Comparison of ENCODE assay signal across 14 cellular contexts in genomic region chr14:93049867-93050331, GRCh38.
DNase-seq lines count a peak whose midpoint lies in the region; ATAC-seq, FAIRE-seq and TF ChIP-seq lines count a peak whose summit lies in the region.
"Had no signal": no experiment of that assay in that cellular context is flagged by ENCODE, and none has a peak within 500 bp of the region (broad histone marks: within the 10 kb centered on the region; RNA-seq: fewer than 3 reads in every experiment).

No MANE protein-coding gene starts in this region.

- H3K27ac ChIP-seq in GM23338 (ENCODE audit: low read depth): no peak overlapping the region
- peak overlapping the region; percentile 4 to 38 for H3K27ac ChIP-seq in kidney (ENCODE audit: low read depth in 2 of 2, low read length in 2 of 2)
- peak overlapping the region in 3 of 4 donors; percentile 64 to 76 (median 71) for H3K27ac ChIP-seq in gastrocnemius medialis

- in situ Hi-C loops in gastrocnemius medialis (cut with MboI; ENCODE audit: low sequenced_read_pairs in 4 of 4): no loop called here

- H3K27ac Mint-ChIP-seq in GM23338: peak overlapping the region; percentile 97
- no peak overlapping the region for H3K27ac Mint-ChIP-seq in activated T-cell treated with anti-CD3 and anti-CD28 coated beads, Interleukin-2, amount 50 U/mL, for 72 hours

- H3K4me3 Mint-ChIP-seq in GM23338: no peak overlapping the region; the same call in 2 of the 3 replicates
- H3K4me3 Mint-ChIP-seq in activated T-cell treated with anti-CD3 and anti-CD28 coated beads, Interleukin-2, amount 50 U/mL, for 72 hours: no peak overlapping the region
- H3K4me3 Mint-ChIP-seq: CD8-positive, alpha-beta memory T cell had no signal

- H3K27me3 ChIP-seq in GM23338 (ENCODE audit: insufficient read depth) (no peaks in the 10 kb centered on the region), gastrocnemius medialis (no peaks in the 10 kb centered on the region)

- no peak for TF ChIP-seq POLR2A in gastrocnemius medialis (IDR thresholded peaks at IDR 0.05)

- H3K36me3 Mint-ChIP-seq in GM23338 (ENCODE audit: low read depth): peaks cover 23% of the 10 kb centered on the region; the same call in 2 of the 3 replicates
- H3K36me3 Mint-ChIP-seq in activated T-cell treated with anti-CD3 and anti-CD28 coated beads, Interleukin-2, amount 50 U/mL, for 72 hours (ENCODE audit: insufficient read depth in 2 of 2): peaks cover 0 to 2% of the 10 kb centered on the region in 2 donors

- H3K4me1 Mint-ChIP-seq in GM23338: peaks cover 77% of the 10 kb centered on the region
- H3K4me1 Mint-ChIP-seq in activated T-cell treated with anti-CD3 and anti-CD28 coated beads, Interleukin-2, amount 50 U/mL, for 72 hours (ENCODE audit: low read depth): peaks cover 13% of the 10 kb centered on the region

- intact Hi-C loops in kidney (cut with DNase I): no loop called here
- intact Hi-C loops in gastrocnemius medialis (cut with DNase I; ENCODE audit: low total_unique reads): loop anchor here (2.0 to 5.0 kb wide), 2 partner anchors 33 to 98 kb away; no protein-coding TSS in a partner anchor

- H3K9me2 ChIP-seq in GM23338 (ENCODE audit: insufficient read depth): no peaks in the 10 kb centered on the region

- H3K79me2 ChIP-seq in GM23338 (replicated peaks; ENCODE audit: insufficient read depth): peaks cover 65% of the 10 kb centered on the region

- peaks cover 3% of the 10 kb centered on the region; the same call in 1 of the 2 replicates for H3K36me3 ChIP-seq in GM23338 (ENCODE audit: insufficient read depth)
- no peaks in the 10 kb centered on the region for H3K36me3 ChIP-seq in kidney (ENCODE audit: control insufficient read depth in 1 of 2, insufficient read depth in 2 of 2, low read length in 2 of 2)
- no peaks in the 10 kb centered on the region for H3K36me3 ChIP-seq in gastrocnemius medialis

- H3K27me3 Mint-ChIP-seq in GM23338 (ENCODE audit: insufficient read depth, low read depth, poor library complexity): peaks cover 24% of the 10 kb centered on the region
- no peaks in the 10 kb centered on the region for H3K27me3 Mint-ChIP-seq in activated T-cell treated with anti-CD3 and anti-CD28 coated beads, Interleukin-2, amount 50 U/mL, for 72 hours (ENCODE audit: low read depth)
- H3K27me3 Mint-ChIP-seq: CD8-positive, alpha-beta memory T cell had no signal

- peaks cover 10% of the 10 kb centered on the region for H4K20me1 ChIP-seq in GM23338 (replicated peaks; ENCODE audit: insufficient read depth)

- peaks cover 11% of the 10 kb centered on the region; the same call in 1 of the 2 replicates for H3F3A ChIP-seq in GM23338 (replicated peaks; ENCODE audit: low read depth)

- peaks cover 58% of the 10 kb centered on the region for H3K4me1 ChIP-seq in GM23338 (ENCODE audit: insufficient read depth)
- H3K4me1 ChIP-seq in kidney (ENCODE audit: control insufficient read depth in 1 of 2, insufficient read depth in 1 of 2, low read depth in 1 of 2, low read length in 2 of 2): peaks cover 39 to 43% of the 10 kb centered on the region in 2 donors
- H3K4me1 ChIP-seq in gastrocnemius medialis: peaks cover 26 to 29% of the 10 kb centered on the region in 2 donors

- no peak overlapping the region for H2AFZ ChIP-seq in GM23338

- no peaks in the 10 kb centered on the region for H3K9me3 Mint-ChIP-seq in GM23338
- no peaks in the 10 kb centered on the region for H3K9me3 Mint-ChIP-seq in activated T-cell treated with anti-CD3 and anti-CD28 coated beads, Interleukin-2, amount 50 U/mL, for 72 hours
- H3K9me3 Mint-ChIP-seq: CD8-positive, alpha-beta memory T cell had no signal

- no peak overlapping the region for H3K9ac ChIP-seq in kidney (ENCODE audit: low read length in 2 of 2)

- H3K9me3 ChIP-seq in kidney (ENCODE audit: control insufficient read depth in 1 of 2, low read length in 2 of 2) (no peaks in the 10 kb centered on the region), gastrocnemius medialis (no peaks in the 10 kb centered on the region)

- 0 out of 2 replicates have a peak overlapping the region, but pooled peaks have one; percentile 38 for H3K4me2 ChIP-seq in GM23338

- ATAC-seq in GM23338 (no peak), gastrocnemius medialis (peak; percentile 82), GM18858 (IDR thresholded peaks at IDR 0.05; ENCODE audit: unreplicated experiment) (no peak)
- ATAC-seq in activated T-cell treated with anti-CD3 and anti-CD28 coated beads, Interleukin-2, amount 50 U/mL, for 72 hours (replicated peaks in 1 of 2): no peak
- ATAC-seq: K562 had no signal

- FAIRE-seq in kidney (lab: Jason Lieb, UNC): no peak
- FAIRE-seq: K562 had no signal

- TF ChIP-seq CTCF in GM23338 (conservative IDR thresholded peaks at IDR 0.05; ENCODE audit: low read depth in 2 of 2) (no peak), choroid plexus epithelial cell (conservative IDR thresholded peaks at IDR 0.05; ENCODE audit: low read depth, low read length) (no peak), kidney (IDR thresholded peaks at IDR 0.05; ENCODE audit: borderline replicate concordance, extremely low read depth, insufficient read depth) (no peak), gastrocnemius medialis (IDR thresholded peaks at IDR 0.05 in 4 of 5, conservative IDR thresholded peaks at IDR 0.05 in 1 of 5) (no peak)

- H3K4me3 ChIP-seq in GM23338 (no peak overlapping the region), choroid plexus epithelial cell (ENCODE audit: low read depth, low read length) (no peak overlapping the region), kidney (ENCODE audit: low read length in 2 of 2) (no peak overlapping the region), gastrocnemius medialis (peak overlapping the region in 1 of 4 donors; percentile 9)
- H3K4me3 ChIP-seq: K562 had no signal

- DNase-seq in GM23338 (ENCODE audit: low spot score): no peak
- peak; percentile 36 for DNase-seq in choroid plexus epithelial cell (ENCODE audit: low read depth)
- no peak for DNase-seq in kidney
- peak; percentile 62 to 64 for DNase-seq in gastrocnemius medialis
- DNase-seq in mucosa of gallbladder (ENCODE audit: low spot score): no peak
- no peak for DNase-seq in activated CD4-positive, alpha-beta T cell treated with anti-CD3 and anti-CD28 coated beads for 48 hours
- DNase-seq in activated T-cell treated with anti-CD3 and anti-CD28 coated beads, Interleukin-2, amount 50 U/mL, for 72 hours: no peak
- DNase-seq: CD8-positive, alpha-beta memory T cell; effector CD4-positive, alpha-beta T cell; midbrain; stimulated activated CD4-positive, alpha-beta T cell treated with anti-CD3 and anti-CD28 coated beads, Interleukin-15, amount 100 ng/mL, for 24 hours; T-helper 9 cell had no signal

TF ChIP-seq in GM23338, 12 proteins besides CTCF, POLR2A, EP300 and RAD21:
- no peak for TF ChIP-seq NANOG (IDR thresholded peaks at IDR 0.05; ENCODE audit: borderline replicate concordance)
- TF ChIP-seq STAT1 (IDR thresholded peaks at IDR 0.05; ENCODE audit: unreplicated experiment): no peak
- TF ChIP-seq POLR2AphosphoS5 (IDR thresholded peaks at IDR 0.05; ENCODE audit: low read depth): no peak
- no peak for TF ChIP-seq ETS1 (IDR thresholded peaks at IDR 0.05)
- no peak for TF ChIP-seq REST (IDR thresholded peaks at IDR 0.05; ENCODE audit: unreplicated experiment)

Comparison
In these comparisons a context has a peak if more than half of its experiments do, and no peak if none do; other contexts are left out.
1. ATAC-seq: peak in gastrocnemius medialis (2 of 2); none in GM23338 (single experiment), activated T-cell treated with anti-CD3 and anti-CD28 coated beads, Interleukin-2, amount 50 U/mL, for 72 hours (0 of 2) and GM18858 (single experiment).
2. DNase-seq: peak in choroid plexus epithelial cell (single experiment) and gastrocnemius medialis (2 of 2); none in GM23338 (single experiment), kidney (single experiment), mucosa of gallbladder (single experiment), activated CD4-positive, alpha-beta T cell treated with anti-CD3 and anti-CD28 coated beads for 48 hours (single experiment) and activated T-cell treated with anti-CD3 and anti-CD28 coated beads, Interleukin-2, amount 50 U/mL, for 72 hours (0 of 2).